Comparison of ENCODE assay signal across 17 cellular contexts in the genomic region with DNA sequence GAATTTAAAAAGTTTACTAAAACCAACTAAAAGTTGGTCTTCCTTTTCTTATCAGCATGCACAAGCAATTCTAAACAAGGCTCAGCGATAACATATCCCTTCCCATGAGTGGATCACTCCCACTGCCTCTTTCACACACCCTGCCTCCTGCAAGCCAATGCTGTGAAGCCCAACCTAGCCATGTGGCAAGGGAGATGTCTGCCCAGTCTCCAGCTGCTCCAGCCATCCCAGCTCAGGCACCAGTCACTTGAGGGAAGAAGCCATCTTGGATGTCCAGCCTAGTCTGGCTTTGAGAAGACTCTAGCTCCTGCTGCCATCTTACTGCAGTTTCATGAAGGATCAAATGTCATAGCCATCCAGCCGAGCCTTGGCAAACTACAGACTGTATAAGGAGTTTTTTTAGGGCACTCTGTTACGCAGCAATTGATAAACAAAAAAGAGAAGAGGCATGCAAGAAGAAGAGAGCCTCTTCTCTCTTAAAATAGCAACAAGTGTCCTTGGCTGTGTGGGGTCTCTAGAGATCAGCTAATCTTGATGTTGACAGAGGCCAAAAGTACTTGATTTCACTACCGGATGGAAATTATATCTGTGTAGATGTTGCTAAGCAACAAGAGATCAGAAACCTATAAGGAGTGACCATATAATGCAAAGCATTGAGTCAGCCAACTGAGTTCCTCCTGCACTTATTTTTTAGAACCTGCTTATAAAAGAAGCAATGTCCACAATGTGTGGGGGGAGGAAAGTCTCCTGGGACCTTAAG.
DNase-seq lines count a peak whose midpoint lies in the region; ATAC-seq, FAIRE-seq and TF ChIP-seq lines count a peak whose summit lies in the region.
"Had no signal": no experiment of that assay in that cellular context is flagged by ENCODE, and none has a peak within 500 bp of the region (broad histone marks: within the 10 kb centered on the region; RNA-seq: fewer than 3 reads in every experiment).

No MANE protein-coding gene starts in this region.

- 0% methylated on average over 3 of the region's 4 CpGs for whole genome bisulfite sequencing in K562 (ENCODE audit: insufficient coverage, low coverage, missing lambda C conversion rate)
- 42 to 58% methylated on average over 3 to 4 of the region's 4 CpGs for WGBS in transverse colon (ENCODE audit: low coverage in 1 of 2), 2 donors

- H3K4me3 ChIP-seq in K562 (no peak overlapping the region), transverse colon (no peak overlapping the region)
- H3K4me3 ChIP-seq: adrenal gland, SK-N-MC had no signal

- no peak for TF ChIP-seq RAD21 in K562 (CRISPR knock-in tag; conservative IDR thresholded peaks at IDR 0.05 in 1 of 2, IDR thresholded peaks at IDR 0.05 in 1 of 2)

- H4K20me1 ChIP-seq in K562 (replicated peaks; ENCODE audit: control insufficient read depth, insufficient read depth, low read length): no peaks in the 10 kb centered on the region; the same call in 1 of the 2 replicates

- no peak overlapping the region for H3K4me2 ChIP-seq in K562 (ENCODE audit: insufficient read depth, low read length)

- in situ Hi-C loops in K562 (cut with MboI) (no loop called here), transverse colon (cut with MboI; ENCODE audit: low pct_ligation_motif_present in 1 of 4, low pct_unique_long_range_greater_than_20kb in 1 of 4, low sequenced_read_pairs in 3 of 4) (loop anchor here in 1 of 4 donors (25.0 kb wide), 1 partner anchor 180 kb away; no protein-coding TSS in a partner anchor)

- DNase-seq in NCI-H2107 treated with DMSO at 0.1 percent for 48 hours (lab: John Stamatoyannopoulos, UW; ENCODE audit: unreplicated experiment) (peak; percentile 88), K562 (ENCODE audit: extremely low read depth in 1 of 4, low spot score in 3 of 4) (no peak), transverse colon (no peak), GM19240 (ENCODE audit: insufficient read length, low spot score) (no peak)
- DNase-seq in activated CD4-positive, alpha-beta memory T cell treated with anti-CD3 and anti-CD28 coated beads for 36 hours: no peak
- DNase-seq: adrenal gland; central memory CD4-positive, alpha-beta T cell; DND-41; foreskin keratinocyte; OCI-M1; stimulated activated naive CD8-positive, alpha-beta T cell treated with anti-CD3 and anti-CD28 coated beads, Interleukin-15, amount 100 ng/mL, for 72 hours had no signal

- H3K9me3 Mint-ChIP-seq in activated CD4-positive, alpha-beta memory T cell treated with anti-CD3 and anti-CD28 coated beads for 36 hours: no peaks in the 10 kb centered on the region
- H3K9me3 Mint-ChIP-seq: activated T-helper 17 cell treated with anti-CD3 and anti-CD28 coated beads, Interleukin-2, amount 50 U/mL, for 72 hours; stimulated activated naive CD8-positive, alpha-beta T cell treated with anti-CD3 and anti-CD28 coated beads, Interleukin-15, amount 100 ng/mL, for 72 hours had no signal

- H3K4me3 Mint-ChIP-seq in activated CD4-positive, alpha-beta memory T cell treated with anti-CD3 and anti-CD28 coated beads for 36 hours: no peak overlapping the region
- H3K4me3 Mint-ChIP-seq: activated T-helper 17 cell treated with anti-CD3 and anti-CD28 coated beads, Interleukin-2, amount 50 U/mL, for 72 hours; B cell; stimulated activated naive CD8-positive, alpha-beta T cell treated with anti-CD3 and anti-CD28 coated beads, Interleukin-15, amount 100 ng/mL, for 72 hours had no signal

- ATAC-seq in GM18520 (IDR thresholded peaks at IDR 0.05; ENCODE audit: unreplicated experiment) (peak; percentile 51), HG03175 (IDR thresholded peaks at IDR 0.05; ENCODE audit: unreplicated experiment) (peak; percentile 46), K562 (no peak), HG03521 (IDR thresholded peaks at IDR 0.05; ENCODE audit: unreplicated experiment) (no peak)
- ATAC-seq: activated T-helper 17 cell treated with anti-CD3 and anti-CD28 coated beads, Interleukin-2, amount 50 U/mL, for 72 hours; stimulated activated naive CD8-positive, alpha-beta T cell treated with anti-CD3 and anti-CD28 coated beads, Interleukin-15, amount 100 ng/mL, for 72 hours had no signal

- peaks cover 2% of the 10 kb centered on the region for H3K4me1 Mint-ChIP-seq in activated CD4-positive, alpha-beta memory T cell treated with anti-CD3 and anti-CD28 coated beads for 36 hours (ENCODE audit: low read depth)
- H3K4me1 Mint-ChIP-seq: activated T-helper 17 cell treated with anti-CD3 and anti-CD28 coated beads, Interleukin-2, amount 50 U/mL, for 72 hours; B cell had no signal

- TF ChIP-seq EP300 in K562 (IDR thresholded peaks at IDR 0.05; ENCODE audit: low read length): no peak
- no peak for TF ChIP-seq EP300 in transverse colon (IDR thresholded peaks at IDR 0.05; ENCODE audit: low read depth)

- H3K79me2 ChIP-seq in K562 (ENCODE audit: control insufficient read depth, insufficient read depth, low read length): no peaks in the 10 kb centered on the region

- no peak overlapping the region for H3K27ac ChIP-seq in K562 (ENCODE audit: extremely low read depth, low read depth, low read length)
- no peak overlapping the region for H3K27ac ChIP-seq in transverse colon
- H3K27ac ChIP-seq: adrenal gland, foreskin keratinocyte, SK-N-MC had no signal

- no peaks in the 10 kb centered on the region for H3K36me3 ChIP-seq in K562 (ENCODE audit: control insufficient read depth, insufficient read depth, low read length)
- no peaks in the 10 kb centered on the region for H3K36me3 ChIP-seq in transverse colon
- H3K36me3 ChIP-seq: adrenal gland had no signal

- H3K27me3 ChIP-seq in K562 (ENCODE audit: control insufficient read depth in 2 of 2, insufficient read depth in 2 of 2, low read length in 2 of 2) (no peaks in the 10 kb centered on the region), transverse colon (peaks cover 3% of the 10 kb centered on the region)
- H3K27me3 ChIP-seq: adrenal gland, foreskin keratinocyte had no signal

- intact Hi-C loops in K562 (cut with micrococcal nuclease) (loop anchor here (2.0 to 5.0 kb wide), 2 partner anchors 189 to 305 kb away; no protein-coding TSS in a partner anchor), transverse colon (cut with DNase I; ENCODE audit: low total_unique reads) (no loop called here)
- intact Hi-C loops in activated CD4-positive, alpha-beta memory T cell treated with anti-CD3 and anti-CD28 coated beads for 36 hours (cut with micrococcal nuclease): loop anchor here (5.0 kb wide), 1 partner anchor 105 kb away; no protein-coding TSS in a partner anchor

- H3K27ac Mint-ChIP-seq in activated CD4-positive, alpha-beta memory T cell treated with anti-CD3 and anti-CD28 coated beads for 36 hours: no peak overlapping the region
- H3K27ac Mint-ChIP-seq: activated T-helper 17 cell treated with anti-CD3 and anti-CD28 coated beads, Interleukin-2, amount 50 U/mL, for 72 hours; B cell had no signal

- no TSS peak for BruUV-seq in K562 (replicated peaks; lab: Mats Ljungman, UMichigan)

- no peaks in the 10 kb centered on the region for H3K9me1 ChIP-seq in K562 (ENCODE audit: control insufficient read depth, insufficient read depth, low read length)

- H3K9me3 ChIP-seq in K562 (replicated peaks; ENCODE audit: control insufficient read depth, insufficient read depth, low read depth, low read length) (no peaks in the 10 kb centered on the region), transverse colon (no peaks in the 10 kb centered on the region)
- H3K9me3 ChIP-seq: adrenal gland had no signal

- no peak overlapping the region for H2AFZ ChIP-seq in K562 (ENCODE audit: low read depth, low read length)

- no peaks in the 10 kb centered on the region for H3K36me3 Mint-ChIP-seq in activated CD4-positive, alpha-beta memory T cell treated with anti-CD3 and anti-CD28 coated beads for 36 hours

- peaks cover 17% of the 10 kb centered on the region for H3K27me3 Mint-ChIP-seq in activated CD4-positive, alpha-beta memory T cell treated with anti-CD3 and anti-CD28 coated beads for 36 hours

- TF ChIP-seq POLR2A in K562 (conservative IDR thresholded peaks at IDR 0.05) (no peak), transverse colon (IDR thresholded peaks at IDR 0.05) (no peak)

- TF ChIP-seq CTCF in K562 (IDR thresholded peaks at IDR 0.05 in 2 of 3, conservative IDR thresholded peaks at IDR 0.05 in 1 of 3; ENCODE audit: insufficient read depth in 2 of 3, low read depth in 1 of 3, low read length in 3 of 3) (no peak), transverse colon (IDR thresholded peaks at IDR 0.05) (no peak)

- no peak overlapping the region for H3K9ac ChIP-seq in K562 (ENCODE audit: insufficient read depth in 1 of 2, low read depth in 2 of 2, low read length in 2 of 2)

- CTCF ChIA-PET in K562 (lab: Yijun Ruan, JAX; ENCODE audit: low intra/inter-chr PET ratio): no interaction called here
- CTCF ChIA-PET in activated CD4-positive, alpha-beta memory T cell treated with anti-CD3 and anti-CD28 coated beads for 36 hours (lab: Charles Lee): interaction anchor here (1.7 to 6.1 kb wide), 3 partner anchors 185 to 306 kb away, joined by 3 to 60 read pairs (median 56); no protein-coding TSS in a partner anchor

- H3K4me1 ChIP-seq in K562 (replicated peaks in 1 of 2; ENCODE audit: control insufficient read depth in 2 of 2, insufficient read depth in 2 of 2, low read length in 2 of 2) (no peaks in the 10 kb centered on the region), transverse colon (peaks cover 0 to 6% (median 2%) of the 10 kb centered on the region in 4 donors)

- no peak for FAIRE-seq in K562 (lab: Jason Lieb, UNC)

- POLR2A ChIA-PET in K562 (lab: Yijun Ruan, JAX): no interaction called here
- POLR2A ChIA-PET in activated CD4-positive, alpha-beta memory T cell treated with anti-CD3 and anti-CD28 coated beads for 36 hours (lab: Charles Lee): no interaction called here

TF ChIP-seq in K562, 482 proteins besides CTCF, POLR2A, EP300 and RAD21:
- peak; percentile 51 for TF ChIP-seq RFX1 (IDR thresholded peaks at IDR 0.05)
- no peak for TF ChIP-seq ELF2 (CRISPR knock-in tag; IDR thresholded peaks at IDR 0.05)

Comparison
In these comparisons a context has a peak if more than half of its experiments do, and no peak if none do; other contexts are left out.
1. ATAC-seq: peak in GM18520 (single experiment) and HG03175 (single experiment); none in K562 (single experiment) and HG03521 (single experiment).